ENCODE assay signal across 18 cellular contexts in genomic region chr6:257031-257725, GRCh38. TPM values are rescaled to one million over a fixed set of nuclear protein-coding genes. Genes with fewer than 3 reads are reported as not detected.
DNase-seq lines count a peak whose midpoint lies in the region; ATAC-seq, FAIRE-seq and TF ChIP-seq lines count a peak whose summit lies in the region.
"Had no signal": no experiment of that assay in that cellular context is flagged by ENCODE, and none has a peak within 500 bp of the region (broad histone marks: within the 10 kb centered on the region; RNA-seq: fewer than 3 reads in every experiment).

No MANE protein-coding gene starts in this region.

- H2BK5ac ChIP-seq in H1 (ENCODE audit: low read depth, low read length) = no peak overlapping the region

- H3K4me2 ChIP-seq in Loucy (ENCODE audit: low read depth, low read length, poor library complexity, severe bottlenecking) (peak overlapping the region; percentile 45), H1 (ENCODE audit: insufficient read depth in 1 of 2, low read depth in 2 of 2, low read length in 2 of 2) (no peak overlapping the region), osteoblast (ENCODE audit: insufficient read depth, low read length) (peak overlapping the region; percentile 3)

- H4K8ac ChIP-seq in H1 (ENCODE audit: extremely low read depth, insufficient read depth, low read length) = no peak overlapping the region

- H2AK5ac ChIP-seq in H1 (ENCODE audit: low read depth, low read length) = no peak overlapping the region

- H3F3A ChIP-seq in Loucy (ENCODE audit: low read depth) = no peaks in the 10 kb centered on the region

- POLR2A ChIA-PET in H1 (lab: Charles Lee; ENCODE audit: partially characterized antibody) = no interaction called here

- H3K23me2 ChIP-seq in H1 (ENCODE audit: low read depth, low read length) = no peaks in the 10 kb centered on the region

- H3K27ac ChIP-seq in H1 (ENCODE audit: low read depth, low read length) (no peak overlapping the region), osteoblast (ENCODE audit: low read depth, low read length) (no peak overlapping the region)
- H3K27ac ChIP-seq: cardiac muscle cell, pancreas, suprapubic skin had no signal

- no peak overlapping the region for H3K4ac ChIP-seq in H1 (replicated peaks; ENCODE audit: insufficient read length, low read depth, low read length)

- H2AFZ ChIP-seq in Loucy (ENCODE audit: low read length) (no peak overlapping the region), H1 (ENCODE audit: low read length) (no peak overlapping the region), osteoblast (ENCODE audit: low read length) (no peak overlapping the region)

- ATAC-seq in GM19467 (IDR thresholded peaks at IDR 0.05; ENCODE audit: unreplicated experiment) = no peak
- ATAC-seq: activated CD4-positive, CD25-positive, alpha-beta regulatory T cell treated with anti-CD3 and anti-CD28 coated beads, Interleukin-2, amount 50 U/mL, for 24 hours had no signal

- H3K4me1 ChIP-seq in Loucy (ENCODE audit: insufficient read depth, low read length, poor library complexity, severe bottlenecking) = peaks cover 44% of the 10 kb centered on the region
- H3K4me1 ChIP-seq in H1 (replicated peaks in 1 of 4; ENCODE audit: control insufficient read depth in 3 of 4, insufficient read depth in 4 of 4, low read length in 3 of 4) = no peaks in the 10 kb centered on the region
- H3K4me1 ChIP-seq in osteoblast (ENCODE audit: insufficient read depth, low read length) = no peaks in the 10 kb centered on the region
- H3K4me1 ChIP-seq: pancreas, suprapubic skin had no signal

- WGBS in H1 (ENCODE audit: extremely low coverage in 1 of 2, insufficient coverage in 1 of 2, insufficient read length in 1 of 2, insufficient replicate concordance in 2 of 2, low coverage in 1 of 2, low lambda C conversion rate in 2 of 2, missing lambda C conversion rate in 1 of 2), 2 experiments = 74% methylated on average over 8 of the region's 8 CpGs; no CpG with 5 or more reads in 1 of the 2 experiments

- H3K23ac ChIP-seq in H1 (ENCODE audit: insufficient read length) = no peak overlapping the region

- H3K9me3 ChIP-seq in Loucy (ENCODE audit: insufficient read depth, low read depth, low read length) (no peaks in the 10 kb centered on the region), H1 (ENCODE audit: insufficient read depth in 2 of 2, low read depth in 1 of 2, low read length in 1 of 2) (peaks cover 17 to 20% of the 10 kb centered on the region in 2 experiments; a peak in 3 of 4 replicates), osteoblast (ENCODE audit: low read depth, low read length) (no peaks in the 10 kb centered on the region)
- H3K9me3 ChIP-seq: pancreas, suprapubic skin had no signal

- no peak overlapping the region for H3K14ac ChIP-seq in H1 (ENCODE audit: insufficient read length)

- no peaks in the 10 kb centered on the region for H3K36me3 ChIP-seq in Loucy (ENCODE audit: insufficient read depth, low read length)
- no peaks in the 10 kb centered on the region for H3K36me3 ChIP-seq in H1 (ENCODE audit: control insufficient read depth in 2 of 4, insufficient read depth in 4 of 4, low read length in 3 of 4)
- no peaks in the 10 kb centered on the region for H3K36me3 ChIP-seq in osteoblast (ENCODE audit: insufficient read depth, low read length)
- H3K36me3 ChIP-seq: cardiac muscle cell, heart left ventricle, pancreas, suprapubic skin had no signal

- H3K18ac ChIP-seq in H1 (ENCODE audit: extremely low read depth, low read length) = no peak overlapping the region

- no peak overlapping the region for H4K91ac ChIP-seq in H1 (replicated peaks; ENCODE audit: insufficient read length, low read length)

- H2BK20ac ChIP-seq in H1 (ENCODE audit: low read length) = no peak overlapping the region

- H3K9ac ChIP-seq in Loucy (ENCODE audit: low read depth, low read length, poor library complexity, severe bottlenecking) (no peak overlapping the region), H1 (replicated peaks in 1 of 4; ENCODE audit: extremely low read depth in 1 of 4, low read depth in 3 of 4, low read length in 3 of 4) (no peak overlapping the region)

- TF ChIP-seq POLR2A in H1 (IDR thresholded peaks at IDR 0.05; ENCODE audit: control extremely low read depth in 1 of 2, low read depth in 2 of 2, low read length in 2 of 2) = no peak

- DNase-seq in CD1c-positive myeloid dendritic cell (ENCODE audit: extremely low spot score) (peak; percentile 97), H1 (ENCODE audit: low read depth in 1 of 2, low spot score in 2 of 2) (no peak), osteoblast (ENCODE audit: insufficient read length, low spot score, missing footprints) (peak; percentile 23), amygdala (lab: John Stamatoyannopoulos, UW) (no peak), DMS53 (lab: John Stamatoyannopoulos, UW) (no peak), D721Med (ENCODE audit: insufficient read length, low spot score) (no peak)
- DNase-seq: activated naive CD4-positive, alpha-beta T cell treated with Interleukin-2 at 50 U/mL for 16 hours; EL; heart left ventricle; NCI-H1694; NCI-H526 treated with DMSO at 0.1 percent for 48 hours; pancreas had no signal

- no peak for TF ChIP-seq CTCF in Loucy (conservative IDR thresholded peaks at IDR 0.05; ENCODE audit: low read length)
- TF ChIP-seq CTCF in H1 (IDR thresholded peaks at IDR 0.05; ENCODE audit: control extremely low read depth in 1 of 3, insufficient read depth in 1 of 3, low read depth in 1 of 3, low read length in 3 of 3) = no peak
- TF ChIP-seq CTCF in osteoblast (IDR thresholded peaks at IDR 0.05; ENCODE audit: extremely low read depth, low read depth, low read length) = no peak
- TF ChIP-seq CTCF in D721Med (IDR thresholded peaks at IDR 0.05; ENCODE audit: insufficient read depth, missing control alignments) = no peak

- peak; percentile 71 for FAIRE-seq in H1 (lab: Jason Lieb, UNC)
- no peak for FAIRE-seq in D721Med (lab: Jason Lieb, UNC)
- FAIRE-seq: keratinocyte, pancreas had no signal

- H4K20me1 ChIP-seq in Loucy (ENCODE audit: insufficient read depth, low read length, poor library complexity, severe bottlenecking) (no peaks in the 10 kb centered on the region), H1 (replicated peaks in 1 of 2; ENCODE audit: control insufficient read depth in 1 of 2, insufficient read depth in 2 of 2, low read length in 2 of 2) (no peaks in the 10 kb centered on the region), osteoblast (ENCODE audit: insufficient read depth, low read length) (no peaks in the 10 kb centered on the region)

- CTCF ChIA-PET in H1 (lab: Charles Lee; ENCODE audit: partially characterized antibody) = interaction anchor here (1.0 kb wide), 1 partner anchor 68 kb away, joined by 3 read pairs; no protein-coding TSS in a partner anchor

- no peaks in the 10 kb centered on the region for H3K79me2 ChIP-seq in Loucy (ENCODE audit: insufficient read depth, low read length)
- no peaks in the 10 kb centered on the region for H3K79me2 ChIP-seq in H1 (ENCODE audit: control insufficient read depth in 1 of 2, insufficient read depth in 2 of 2, low read length in 2 of 2)
- no peaks in the 10 kb centered on the region for H3K79me2 ChIP-seq in osteoblast (ENCODE audit: insufficient read depth, low read length)

- H3K56ac ChIP-seq in H1 (replicated peaks; ENCODE audit: insufficient read length, low read depth, low read length) = no peak overlapping the region

- no peak for TF ChIP-seq EP300 in H1 (IDR thresholded peaks at IDR 0.05; ENCODE audit: borderline replicate concordance in 1 of 2, low read depth in 2 of 2, low read length in 2 of 2)

- H2BK12ac ChIP-seq in H1 (ENCODE audit: low read depth, low read length) = no peak overlapping the region

- H3K4me3 ChIP-seq in Loucy (ENCODE audit: low read length, poor library complexity, severe bottlenecking) (no peak overlapping the region), H1 (ENCODE audit: extremely low read depth in 1 of 4, insufficient read depth in 2 of 4, low read depth in 3 of 4, low read length in 4 of 4) (no peak overlapping the region), osteoblast (ENCODE audit: insufficient read depth, low read length) (no peak overlapping the region)
- H3K4me3 ChIP-seq: cardiac muscle cell, heart left ventricle, pancreas, suprapubic skin had no signal

- H3K27me3 ChIP-seq in Loucy (ENCODE audit: insufficient read depth, low read length, poor library complexity, severe bottlenecking) (no peaks in the 10 kb centered on the region), H1 (replicated peaks in 1 of 4; ENCODE audit: control insufficient read depth in 3 of 4, extremely low read depth in 1 of 4, insufficient read depth in 3 of 4, low read length in 3 of 4) (no peaks in the 10 kb centered on the region), osteoblast (ENCODE audit: insufficient read depth, low read length) (no peaks in the 10 kb centered on the region)
- H3K27me3 ChIP-seq: cardiac muscle cell, pancreas, suprapubic skin had no signal

- no peak overlapping the region for H2BK15ac ChIP-seq in H1 (ENCODE audit: low read length)

- H2BK120ac ChIP-seq in H1 (replicated peaks; ENCODE audit: low read depth, low read length) = no peak overlapping the region

- H3K9me2 ChIP-seq in Loucy (replicated peaks; ENCODE audit: low read depth, low read length) = no peaks in the 10 kb centered on the region

- no peaks in the 10 kb centered on the region for H3K79me1 ChIP-seq in H1 (ENCODE audit: low read depth, low read length)

- no peak overlapping the region for H4K5ac ChIP-seq in H1 (ENCODE audit: insufficient read length, low read depth, low read length)

- no peak for TF ChIP-seq RAD21 in H1 (IDR thresholded peaks at IDR 0.05 in 1 of 2, conservative IDR thresholded peaks at IDR 0.05 in 1 of 2; ENCODE audit: low read depth in 2 of 2, low read length in 2 of 2)

TF ChIP-seq in H1, 55 proteins besides CTCF, POLR2A, EP300 and RAD21 (continues in another document):
- no peak for TF ChIP-seq YY1 (IDR thresholded peaks at IDR 0.05; ENCODE audit: low read depth, low read length)

RNA-seq across cellular contexts. Expression of gene DUSP22, which starts 35.1 kb away (rescaled TPM):
- total RNA-seq in H1 (2021; fragmentation: NEBNext Ultra II Directional; extraction: Animal tissue kit (Norgen Biotek cat#: 25700)) = 29.8 and 32.4 TPM in 2 replicates
- 15.5 and 27.2 TPM in 2 replicates for polyA plus RNA-seq in H1 (2011; rRNA removed)
- polyA plus RNA-seq in H1 (2011; cell fraction: cytosol; rRNA removed) = 24.9 TPM
- 31.8 TPM for polyA plus RNA-seq in H1 (2011; cell fraction: nucleus; rRNA removed)
- 25.3 to 32.8 TPM (median 28.0 TPM) in 4 replicates for polyA plus RNA-seq in H1 (2012, experiment 1 of 2)
- 25.0 TPM for polyA plus RNA-seq in H1 (2012, experiment 2 of 2)
- polyA plus RNA-seq in H1 (2013, experiment 1 of 2) = 16.8 TPM
- 17.0 TPM for polyA plus RNA-seq in H1 (2013, experiment 2 of 2)
- polyA minus RNA-seq in H1 (2011; rRNA and poly(A)+ RNA removed) = 19.7 and 20.7 TPM in 2 replicates
- polyA minus RNA-seq in H1 (2011; cell fraction: cytosol; rRNA and poly(A)+ RNA removed) = 8.5 TPM
- 19.9 TPM for polyA minus RNA-seq in H1 (2011; cell fraction: nucleus; rRNA and poly(A)+ RNA removed)
- total RNA-seq in osteoblast = 18.1 and 25.6 TPM in 2 replicates

Comparison
In these comparisons a context has a peak if more than half of its experiments do, and no peak if none do; other contexts are left out.
1. DNase-seq: peak in CD1c-positive myeloid dendritic cell (single experiment) and osteoblast (single experiment); none in H1 (0 of 2), amygdala (0 of 56), DMS53 (single experiment) and D721Med (single experiment).
2. H3K4me2 ChIP-seq: peak in Loucy (single experiment) and osteoblast (single experiment); none in H1 (0 of 2).